8 cellular contexts compared by ENCODE assay signal in the genomic region with DNA sequence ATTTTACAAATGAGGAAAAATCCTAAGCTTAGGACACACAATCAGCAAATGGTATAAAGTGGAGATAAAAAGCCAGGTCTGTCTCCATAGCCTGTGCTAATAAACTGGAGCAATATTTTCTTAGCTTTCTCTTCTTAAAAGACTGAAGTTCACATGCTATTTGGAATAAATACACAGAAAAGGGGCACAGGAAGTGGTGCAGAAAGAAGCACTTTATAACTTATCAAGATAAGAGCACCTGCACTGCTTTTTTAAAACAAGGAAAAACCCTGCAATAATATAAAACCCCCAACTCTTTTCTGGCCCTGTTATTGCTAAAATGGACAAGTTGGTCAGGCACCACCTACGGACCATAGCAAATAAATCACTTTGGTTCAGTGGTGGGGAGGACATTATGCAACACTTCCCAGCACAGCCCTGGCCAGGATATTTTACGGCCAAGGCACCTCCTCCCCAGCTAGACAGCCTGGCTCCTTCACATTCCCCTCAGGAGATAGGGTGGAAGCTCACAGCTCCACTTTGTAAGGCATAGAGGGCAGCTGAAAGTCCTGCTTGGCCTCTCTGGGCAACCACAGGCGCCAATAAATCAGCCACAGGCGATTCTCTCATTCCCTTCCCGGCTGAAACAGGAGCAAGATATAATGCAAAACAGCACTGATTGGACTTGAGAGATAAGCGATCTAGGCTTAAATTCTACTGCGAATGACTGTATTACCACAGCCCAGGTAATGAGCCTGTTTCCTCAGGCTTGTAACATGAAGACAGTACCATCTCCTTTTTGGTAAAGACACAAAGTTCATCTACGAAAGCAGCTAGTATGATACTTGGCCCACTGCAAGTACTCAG. TPM values are rescaled to one million over a fixed set of nuclear protein-coding genes. Genes with fewer than 3 reads are reported as not detected.
DNase-seq lines count a peak whose midpoint lies in the region; ATAC-seq and TF ChIP-seq lines count a peak whose summit lies in the region.

No MANE protein-coding gene starts in this region.

- no peak overlapping the region for H3K23ac ChIP-seq in neuronal stem cell (ENCODE audit: low read depth, low read length, poor library complexity)

- H3K14ac ChIP-seq in neuronal stem cell (ENCODE audit: low read length): no peak overlapping the region

- ATAC-seq in HG02870 (IDR thresholded peaks at IDR 0.05; ENCODE audit: unreplicated experiment): no peak
- ATAC-seq in HG02571 (IDR thresholded peaks at IDR 0.05; ENCODE audit: unreplicated experiment): no peak

- H3K27me3 ChIP-seq in duodenal mucosa (ENCODE audit: control insufficient read depth in 1 of 2, insufficient read depth in 2 of 2, low read length in 2 of 2) (no peaks in the 10 kb centered on the region), mucosa of stomach (ENCODE audit: control insufficient read depth, insufficient read depth, low read length) (no peaks in the 10 kb centered on the region), neuronal stem cell (ENCODE audit: control insufficient read depth in 3 of 3, insufficient read depth in 3 of 3, low read depth in 1 of 3, low read length in 3 of 3) (no peaks in the 10 kb centered on the region)

- in situ Hi-C loops in SK-MEL-5 (cut with HindIII; ENCODE audit: low pct_unique_long_range_greater_than_20kb, low sequenced_read_pairs): no loop called here

- DNase-seq in SK-MEL-5 (ENCODE audit: low read depth, low spot score) (peak; percentile 45), neuronal stem cell (ENCODE audit: low spot score) (no peak)

- no peak overlapping the region for H2AFZ ChIP-seq in neuronal stem cell (ENCODE audit: low read length)

- H2BK12ac ChIP-seq in neuronal stem cell (ENCODE audit: low read length): no peak overlapping the region

- no peak overlapping the region for H3K4ac ChIP-seq in neuronal stem cell (ENCODE audit: low read length)

- peaks cover 23 to 35% of the 10 kb centered on the region in 2 donors for H3K4me1 ChIP-seq in duodenal mucosa (ENCODE audit: control insufficient read depth in 1 of 2, insufficient read depth in 2 of 2, low read length in 2 of 2)
- peaks cover 18% of the 10 kb centered on the region for H3K4me1 ChIP-seq in mucosa of stomach (ENCODE audit: control insufficient read depth, insufficient read depth, low read length)
- peaks cover 7 to 17% of the 10 kb centered on the region in 2 donors for H3K4me1 ChIP-seq in neuronal stem cell (ENCODE audit: control insufficient read depth in 2 of 2, insufficient read depth in 1 of 2, low read depth in 1 of 2, low read length in 2 of 2)

- no peak overlapping the region for H2BK5ac ChIP-seq in neuronal stem cell (ENCODE audit: low read length)

- H3K79me1 ChIP-seq in neuronal stem cell (ENCODE audit: low read depth, low read length): no peaks in the 10 kb centered on the region

- no peaks in the 10 kb centered on the region for H3K9me3 ChIP-seq in duodenal mucosa (ENCODE audit: control insufficient read depth in 1 of 2, low read length in 2 of 2)
- no peaks in the 10 kb centered on the region for H3K9me3 ChIP-seq in mucosa of stomach (ENCODE audit: control insufficient read depth, low read length)
- no peaks in the 10 kb centered on the region for H3K9me3 ChIP-seq in neuronal stem cell (replicated peaks in 1 of 2; ENCODE audit: control insufficient read depth in 2 of 2, insufficient read depth in 1 of 2, low read depth in 1 of 2, low read length in 2 of 2)

- H2BK120ac ChIP-seq in neuronal stem cell (ENCODE audit: low read depth, low read length): no peak overlapping the region

- H3K27ac ChIP-seq in 22Rv1 (peak overlapping the region; percentile 99), duodenal mucosa (ENCODE audit: low read depth, low read length) (peak overlapping the region; percentile 14), neuronal stem cell (replicated peaks; ENCODE audit: low read length) (no peak overlapping the region)

- no peak overlapping the region for H3K18ac ChIP-seq in neuronal stem cell (ENCODE audit: low read length)

- no peak overlapping the region for H4K91ac ChIP-seq in neuronal stem cell (ENCODE audit: low read depth, low read length, poor library complexity)

- H4K8ac ChIP-seq in neuronal stem cell (ENCODE audit: low read depth, low read length): no peak overlapping the region

- no peak overlapping the region for H3K4me2 ChIP-seq in neuronal stem cell (ENCODE audit: insufficient read depth, low read length, poor library complexity, severe bottlenecking)

- no CpG with 5 or more reads among the region's 8 CpGs for WGBS in neuronal stem cell (ENCODE audit: extremely low coverage in 2 of 2, insufficient read length in 2 of 2, insufficient replicate concordance in 1 of 2), 2 donors

- no peak overlapping the region for H2BK15ac ChIP-seq in neuronal stem cell (ENCODE audit: low read length)

- TF ChIP-seq CTCF in 22Rv1 (IDR thresholded peaks at IDR 0.05): no peak

- no peaks in the 10 kb centered on the region for H3K36me3 ChIP-seq in duodenal mucosa (ENCODE audit: control insufficient read depth in 1 of 2, insufficient read depth in 2 of 2, low read length in 2 of 2)
- no peaks in the 10 kb centered on the region for H3K36me3 ChIP-seq in mucosa of stomach (ENCODE audit: control insufficient read depth, insufficient read depth, low read length)
- H3K36me3 ChIP-seq in neuronal stem cell (replicated peaks in 1 of 2; ENCODE audit: control insufficient read depth in 2 of 2, insufficient read depth in 2 of 2, low read length in 2 of 2): peaks cover 0 to 20% of the 10 kb centered on the region in 2 donors

- H3K4me3 ChIP-seq in GM08714 (ENCODE audit: low read length) (peak overlapping the region; percentile 93), duodenal mucosa (ENCODE audit: low read depth in 1 of 2, low read length in 2 of 2) (peak overlapping the region; percentile 93 to 94), mucosa of stomach (ENCODE audit: low read length) (no peak overlapping the region), neuronal stem cell (ENCODE audit: low read length in 2 of 2) (peak overlapping the region in 1 of 2 donors; percentile 98)

- H3K9ac ChIP-seq in duodenal mucosa (ENCODE audit: low read depth in 1 of 2, low read length in 2 of 2): peak overlapping the region; percentile 93 to 97
- H3K9ac ChIP-seq in mucosa of stomach (ENCODE audit: low read length): peak overlapping the region; percentile 1
- H3K9ac ChIP-seq in neuronal stem cell (ENCODE audit: low read depth, low read length, poor library complexity): no peak overlapping the region

- H2AK5ac ChIP-seq in neuronal stem cell (ENCODE audit: low read depth, low read length): no peak overlapping the region

RNA-seq across cellular contexts. Expression of a gene that starts 2.1 kb away (rescaled TPM):
- total RNA-seq in SK-MEL-5 (2014; rRNA removed; shearing (Covaris generic)): 7.7 and 10.0 TPM in 2 replicates
- polyA plus RNA-seq in SK-MEL-5 (2015; cell fraction: cytosol; rRNA removed): 3.7 and 5.7 TPM in 2 replicates
- 31.2 and 32.9 TPM in 2 replicates for polyA plus RNA-seq in SK-MEL-5 (2015; cell fraction: nucleus; rRNA removed)
- polyA plus RNA-seq in neuronal stem cell (2013, experiment 1 of 2): 6.9 TPM
- polyA plus RNA-seq in neuronal stem cell (2013, experiment 2 of 2): 6.2 TPM

RNA-seq across cellular contexts. Expression of a gene that starts 3.0 kb away (rescaled TPM):
- 28.1 and 34.7 TPM in 2 replicates for total RNA-seq in SK-MEL-5 (2014; rRNA removed; shearing (Covaris generic))
- 13.0 and 18.7 TPM in 2 replicates for polyA plus RNA-seq in SK-MEL-5 (2015; cell fraction: cytosol; rRNA removed)
- 57.7 and 58.9 TPM in 2 replicates for polyA plus RNA-seq in SK-MEL-5 (2015; cell fraction: nucleus; rRNA removed)
- polyA plus RNA-seq in neuronal stem cell (2013, experiment 1 of 2): 16.0 TPM
- 15.1 TPM for polyA plus RNA-seq in neuronal stem cell (2013, experiment 2 of 2)

RNA-seq across cellular contexts. Expression of a gene that starts 36.2 kb away (rescaled TPM):
- total RNA-seq in SK-MEL-5 (2014; rRNA removed; shearing (Covaris generic)): 0.13 and 0.16 TPM in 2 replicates
- 0.01 and 0.03 TPM in 2 replicates for polyA plus RNA-seq in SK-MEL-5 (2015; cell fraction: cytosol; rRNA removed)
- 0.37 and 0.65 TPM in 2 replicates for polyA plus RNA-seq in SK-MEL-5 (2015; cell fraction: nucleus; rRNA removed)
- polyA plus RNA-seq in neuronal stem cell (2013, experiment 1 of 2): 1.1 TPM
- 1.1 TPM for polyA plus RNA-seq in neuronal stem cell (2013, experiment 2 of 2)

RNA-seq across cellular contexts. Expression of a gene that starts 39.0 kb away (rescaled TPM):
- 20.8 and 21.1 TPM in 2 replicates for total RNA-seq in SK-MEL-5 (2014; rRNA removed; shearing (Covaris generic))
- 29.7 and 35.4 TPM in 2 replicates for polyA plus RNA-seq in SK-MEL-5 (2015; cell fraction: cytosol; rRNA removed)
- polyA plus RNA-seq in SK-MEL-5 (2015; cell fraction: nucleus; rRNA removed): 7.3 and 7.7 TPM in 2 replicates
- 3.5 TPM for polyA plus RNA-seq in neuronal stem cell (2013, experiment 1 of 2)
- polyA plus RNA-seq in neuronal stem cell (2013, experiment 2 of 2): 3.5 TPM

RNA-seq across cellular contexts. Expression of a gene that starts 48.2 kb away (rescaled TPM):
- total RNA-seq in SK-MEL-5 (2014; rRNA removed; shearing (Covaris generic)): not detected in 2 replicates
- polyA plus RNA-seq in SK-MEL-5 (2015; cell fraction: cytosol; rRNA removed): 0.64 TPM in 1 of 2 replicates, not detected in the other
- 0.37 TPM in 1 of 2 replicates, not detected in the other for polyA plus RNA-seq in SK-MEL-5 (2015; cell fraction: nucleus; rRNA removed)
- polyA plus RNA-seq in neuronal stem cell (2013, experiment 1 of 2): 0.11 TPM
- polyA plus RNA-seq in neuronal stem cell (2013, experiment 2 of 2): 0.11 TPM
